23 cellular contexts compared by ENCODE assay signal in the genomic region with DNA sequence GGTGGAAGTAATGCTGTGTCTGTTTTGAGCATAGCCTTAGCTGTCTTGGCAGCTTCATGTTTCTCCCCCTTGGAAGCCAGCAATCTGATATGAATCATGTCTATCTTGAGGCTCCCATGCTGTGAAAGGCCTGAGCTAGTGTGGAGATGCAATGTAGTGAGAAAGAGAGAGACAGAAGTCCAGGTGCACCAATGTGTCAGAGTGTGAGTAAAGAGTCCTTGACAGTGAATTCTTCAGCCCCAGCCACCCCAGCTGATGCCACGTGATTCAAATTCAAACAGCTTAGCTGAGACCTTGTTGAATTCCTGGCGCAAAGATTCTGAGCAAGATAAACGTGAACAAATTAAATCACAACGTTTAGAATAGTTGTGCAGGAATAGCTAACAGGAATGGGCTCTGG.
DNase-seq lines count a peak whose midpoint lies in the region; ATAC-seq and TF ChIP-seq lines count a peak whose summit lies in the region.
"Had no signal": no experiment of that assay in that cellular context is flagged by ENCODE, and none has a peak within 500 bp of the region (broad histone marks: within the 10 kb centered on the region; RNA-seq: fewer than 3 reads in every experiment).

No MANE protein-coding gene starts in this region.

- no peaks in the 10 kb centered on the region for H3K36me3 ChIP-seq in naive thymus-derived CD4-positive, alpha-beta T cell (ENCODE audit: control insufficient read depth in 2 of 3, insufficient read depth in 3 of 3, low read length in 3 of 3)
- H3K36me3 ChIP-seq: ovary had no signal

- H3K4me1 ChIP-seq in naive thymus-derived CD4-positive, alpha-beta T cell (ENCODE audit: control insufficient read depth in 2 of 2, insufficient read depth in 2 of 2, low read length in 2 of 2), result no peaks in the 10 kb centered on the region

- no peak overlapping the region for H3K4me3 Mint-ChIP-seq in activated CD4-positive, alpha-beta T cell treated with anti-CD3 and anti-CD28 coated beads, Interleukin-2, amount 10 ng/mL, durations not matched to agents 24 days and 14 days
- H3K4me3 Mint-ChIP-seq in naive thymus-derived CD4-positive, alpha-beta T cell, result no peak overlapping the region
- H3K4me3 Mint-ChIP-seq: activated naive CD4-positive, alpha-beta T cell treated with anti-CD3 and anti-CD28 coated beads for 36 hours; dendritic cell treated with granulocyte-macrophage colony-stimulating factor and Interleukin-4, amounts not matched to agents 40 ng/mL and 50 ng/mL, for 4 days; stimulated activated naive CD8-positive, alpha-beta T cell treated with anti-CD3 and anti-CD28 coated beads, Interleukin-15, Interleukin-2, amounts not matched to agents 100 ng/mL and 50 ng/mL, for 24 hours; T-helper 2 cell treated with Interferon-gamma antibody and Interleukin-4, amounts not matched to agents 5 μg/mL and 100 μg/mL, for 36 hours had no signal

- ATAC-seq in esophagus mucosa (no peak), GM18909 (IDR thresholded peaks at IDR 0.05; ENCODE audit: poor library complexity, unreplicated experiment) (no peak)
- no peak for ATAC-seq in naive thymus-derived CD4-positive, alpha-beta T cell

- no peaks in the 10 kb centered on the region for H3K27me3 ChIP-seq in naive thymus-derived CD4-positive, alpha-beta T cell (ENCODE audit: control insufficient read depth in 2 of 2, insufficient read depth in 2 of 2, low read length in 2 of 2)
- H3K27me3 ChIP-seq: ovary had no signal

- no peaks in the 10 kb centered on the region for H3K4me1 Mint-ChIP-seq in activated CD4-positive, alpha-beta T cell treated with anti-CD3 and anti-CD28 coated beads, Interleukin-2, amount 10 ng/mL, durations not matched to agents 24 days and 14 days
- H3K4me1 Mint-ChIP-seq in naive thymus-derived CD4-positive, alpha-beta T cell, result no peaks in the 10 kb centered on the region

- H3K27me3 Mint-ChIP-seq in activated CD4-positive, alpha-beta T cell treated with anti-CD3 and anti-CD28 coated beads, Interleukin-2, amount 10 ng/mL, durations not matched to agents 24 days and 14 days, result no peaks in the 10 kb centered on the region
- no peaks in the 10 kb centered on the region for H3K27me3 Mint-ChIP-seq in naive thymus-derived CD4-positive, alpha-beta T cell
- H3K27me3 Mint-ChIP-seq: dendritic cell treated with granulocyte-macrophage colony-stimulating factor and Interleukin-4, amounts not matched to agents 40 ng/mL and 50 ng/mL, for 4 days; stimulated activated naive CD8-positive, alpha-beta T cell treated with anti-CD3 and anti-CD28 coated beads, Interleukin-15, Interleukin-2, amounts not matched to agents 100 ng/mL and 50 ng/mL, for 24 hours had no signal

- no peaks in the 10 kb centered on the region for H3K36me3 Mint-ChIP-seq in activated CD4-positive, alpha-beta T cell treated with anti-CD3 and anti-CD28 coated beads, Interleukin-2, amount 10 ng/mL, durations not matched to agents 24 days and 14 days (ENCODE audit: low read depth)
- no peaks in the 10 kb centered on the region for H3K36me3 Mint-ChIP-seq in naive thymus-derived CD4-positive, alpha-beta T cell

- no peaks in the 10 kb centered on the region for H3K9me3 Mint-ChIP-seq in activated CD4-positive, alpha-beta T cell treated with anti-CD3 and anti-CD28 coated beads, Interleukin-2, amount 10 ng/mL, durations not matched to agents 24 days and 14 days
- H3K9me3 Mint-ChIP-seq in naive thymus-derived CD4-positive, alpha-beta T cell, result peaks cover 0 to 11% (median 3%) of the 10 kb centered on the region in 11 donors

- H3K4me3 ChIP-seq in retinal pigment epithelial cell (ENCODE audit: low read length), result no peak overlapping the region
- no peak overlapping the region for H3K4me3 ChIP-seq in naive thymus-derived CD4-positive, alpha-beta T cell (ENCODE audit: low read length)
- H3K4me3 ChIP-seq: ovary, SK-N-MC had no signal

- no peak overlapping the region for H3K27ac ChIP-seq in naive thymus-derived CD4-positive, alpha-beta T cell (ENCODE audit: low read depth, low read length)
- H3K27ac ChIP-seq: ovary, SK-N-MC had no signal

- DNase-seq in NCI-H187 treated with DMSO at 0.1 percent for 48 hours (lab: John Stamatoyannopoulos, UW) (peak; percentile 6), SHP77 treated with DMSO at 0.1 percent for 48 hours (lab: John Stamatoyannopoulos, UW) (peak; percentile 23), left kidney (ENCODE audit: low read depth, low spot score) (peak; percentile 63), retinal pigment epithelial cell (ENCODE audit: low read depth) (peak; percentile 17)
- DNase-seq in activated CD4-positive, alpha-beta T cell treated with anti-CD3 and anti-CD28 coated beads, Interleukin-2, amount 10 ng/mL, durations not matched to agents 24 days and 14 days, result no peak
- DNase-seq in naive thymus-derived CD4-positive, alpha-beta T cell, result no peak
- DNase-seq: activated CD4-positive, alpha-beta T cell treated with anti-CD3 and anti-CD28 coated beads, Interleukin-2, amount 50 U/mL, for 1 hour; activated naive CD4-positive, alpha-beta T cell treated with anti-CD3 and anti-CD28 coated beads for 36 hours; caudate nucleus; IMR-90; kidney; mammary epithelial cell; NCI-H1092; NCI-H2081; NCI-H446 treated with DMSO at 0.1 percent for 48 hours; ovary; stimulated activated CD4-positive, alpha-beta T cell treated with anti-CD3 and anti-CD28 coated beads, Interleukin-15, amount 100 ng/mL, for 24 hours had no signal

- no peak for TF ChIP-seq CTCF in retinal pigment epithelial cell (conservative IDR thresholded peaks at IDR 0.05; ENCODE audit: low read depth, low read length)

- no peak overlapping the region for H3K27ac Mint-ChIP-seq in activated CD4-positive, alpha-beta T cell treated with anti-CD3 and anti-CD28 coated beads, Interleukin-2, amount 10 ng/mL, durations not matched to agents 24 days and 14 days
- no peak overlapping the region for H3K27ac Mint-ChIP-seq in naive thymus-derived CD4-positive, alpha-beta T cell
- H3K27ac Mint-ChIP-seq: activated naive CD4-positive, alpha-beta T cell treated with anti-CD3 and anti-CD28 coated beads for 36 hours; dendritic cell treated with granulocyte-macrophage colony-stimulating factor and Interleukin-4, amounts not matched to agents 40 ng/mL and 50 ng/mL, for 4 days; stimulated activated naive CD8-positive, alpha-beta T cell treated with anti-CD3 and anti-CD28 coated beads, Interleukin-15, Interleukin-2, amounts not matched to agents 100 ng/mL and 50 ng/mL, for 24 hours; T-helper 2 cell treated with Interferon-gamma antibody and Interleukin-4, amounts not matched to agents 5 μg/mL and 100 μg/mL, for 36 hours had no signal

- intact Hi-C loops in activated CD4-positive, alpha-beta T cell treated with anti-CD3 and anti-CD28 coated beads, Interleukin-2, amount 10 ng/mL, durations not matched to agents 24 days and 14 days (cut with micrococcal nuclease), result no loop called here
- intact Hi-C loops in naive thymus-derived CD4-positive, alpha-beta T cell (cut with micrococcal nuclease), result no loop called here

- CTCF ChIA-PET in naive thymus-derived CD4-positive, alpha-beta T cell (lab: Charles Lee), result no interaction called here

- H3K9me3 ChIP-seq in naive thymus-derived CD4-positive, alpha-beta T cell (ENCODE audit: control insufficient read depth in 2 of 3, low read length in 3 of 3), result no peaks in the 10 kb centered on the region
- H3K9me3 ChIP-seq: ovary had no signal

- POLR2A ChIA-PET in naive thymus-derived CD4-positive, alpha-beta T cell (lab: Charles Lee), result no interaction called here

Comparison
In these comparisons a context has a peak if more than half of its experiments do, and no peak if none do; other contexts are left out.
1. DNase-seq: peak in NCI-H187 treated with DMSO at 0.1 percent for 48 hours (single experiment), SHP77 treated with DMSO at 0.1 percent for 48 hours (single experiment), left kidney (single experiment) and retinal pigment epithelial cell (single experiment); none in activated CD4-positive, alpha-beta T cell treated with anti-CD3 and anti-CD28 coated beads, Interleukin-2, amount 10 ng/mL, durations not matched to agents 24 days and 14 days (single experiment) and naive thymus-derived CD4-positive, alpha-beta T cell (0 of 9).